Comparison of ENCODE assay signal across 8 cellular contexts in the genomic region with DNA sequence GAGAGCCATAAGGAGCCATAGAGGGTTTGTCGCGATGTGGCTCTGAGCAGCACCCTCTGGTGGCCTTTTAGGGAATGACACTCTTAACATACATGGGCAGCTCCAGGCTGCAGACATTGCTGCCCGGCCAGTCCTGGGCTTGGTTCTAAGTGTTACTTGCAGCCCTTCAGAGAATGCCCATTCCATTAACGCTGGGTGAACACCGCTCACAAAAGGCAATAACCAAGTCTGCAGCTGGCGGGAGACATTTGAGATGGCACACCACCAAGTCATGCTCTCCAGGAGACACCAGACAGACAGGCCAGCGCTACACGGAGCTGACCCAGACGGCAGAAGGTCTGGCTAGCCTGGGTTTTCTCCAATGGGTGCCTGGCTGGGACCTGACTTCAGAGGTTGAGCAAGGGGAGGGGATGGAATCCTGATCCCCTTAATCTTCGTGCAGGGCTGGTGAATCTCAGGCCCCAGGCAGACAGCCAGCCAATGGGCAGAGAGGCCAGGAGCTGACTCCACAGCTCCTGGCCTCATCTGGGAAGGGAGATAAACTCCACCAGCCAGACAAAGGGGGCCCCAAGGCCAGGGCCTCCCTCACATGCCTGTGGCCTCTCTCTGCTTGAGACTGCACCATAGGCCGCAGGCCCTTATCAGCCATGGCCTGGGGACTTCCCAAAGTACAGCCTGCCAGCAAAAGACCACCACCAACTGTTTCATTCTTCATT. TPM values are rescaled to one million over a fixed set of nuclear protein-coding genes. Genes with fewer than 3 reads are reported as not detected.
A peak's percentile ranks its signal among the peaks of the same experiment; 100 is the strongest.
DNase-seq lines count a peak whose midpoint lies in the region; ATAC-seq and TF ChIP-seq lines count a peak whose summit lies in the region.

No MANE protein-coding gene starts in this region.

- CTCF ChIA-PET in AG04450 (lab: Charles Lee) = interaction anchor here (0.5 to 5.7 kb wide), 26 partner anchors 9 to 330 kb away, joined by 3 to 171 read pairs (median 4); no protein-coding TSS in a partner anchor

- H3K4me1 ChIP-seq in upper lobe of right lung = peaks cover 18% of the 10 kb centered on the region

- H3K36me3 Mint-ChIP-seq in activated naive CD4-positive, alpha-beta T cell treated with anti-CD3 and anti-CD28 coated beads, Interleukin-2, amount 50 U/mL, for 72 hours = no peaks in the 10 kb centered on the region

- H3K4me3 ChIP-seq in AG04450 (ENCODE audit: low read depth, low read length) (no peak overlapping the region), upper lobe of right lung (no peak overlapping the region)

- DNase-seq in AG04450 (ENCODE audit: low read depth, low spot score) (peak; percentile 66), GM19238 (ENCODE audit: insufficient read length, low spot score) (peak; percentile 68), MV-4-11 (lab: John Stamatoyannopoulos, UW) (peak; percentile 72), Right ventricle myocardium superior (peak; percentile 71), posterior vena cava (ENCODE audit: low spot score) (peak; percentile 88), upper lobe of right lung (peak; percentile 76)
- peak; percentile 58 to 76 for DNase-seq in activated naive CD4-positive, alpha-beta T cell treated with anti-CD3 and anti-CD28 coated beads, Interleukin-2, amount 50 U/mL, for 72 hours (ENCODE audit: low spot score in 2 of 2)

- no peak overlapping the region for H3K27ac ChIP-seq in AG04450 (ENCODE audit: low read depth, low read length)
- H3K27ac ChIP-seq in upper lobe of right lung = no peak overlapping the region

- peaks cover 4% of the 10 kb centered on the region; the same call in 1 of the 2 replicates for H3K9me3 ChIP-seq in AG04450 (ENCODE audit: control insufficient read depth, insufficient read depth, low read length)
- no peaks in the 10 kb centered on the region for H3K9me3 ChIP-seq in upper lobe of right lung

- H3K36me3 ChIP-seq in upper lobe of right lung = no peaks in the 10 kb centered on the region

- no peaks in the 10 kb centered on the region for H3K9me3 Mint-ChIP-seq in activated naive CD4-positive, alpha-beta T cell treated with anti-CD3 and anti-CD28 coated beads, Interleukin-2, amount 50 U/mL, for 72 hours

- no peaks in the 10 kb centered on the region for H3K27me3 ChIP-seq in AG04450 (ENCODE audit: control insufficient read depth, insufficient read depth, low read length)
- H3K27me3 ChIP-seq in upper lobe of right lung = no peaks in the 10 kb centered on the region

- no peak overlapping the region for H3K27ac Mint-ChIP-seq in activated naive CD4-positive, alpha-beta T cell treated with anti-CD3 and anti-CD28 coated beads, Interleukin-2, amount 50 U/mL, for 72 hours

- intact Hi-C loops in Right ventricle myocardium superior (cut with DNase I) = loop anchor here (5.0 kb wide), 1 partner anchor 195 kb away; no protein-coding TSS in a partner anchor
- intact Hi-C loops in posterior vena cava (cut with DNase I) = loop anchor here in 1 of 2 donors (5.0 kb wide), 1 partner anchor 200 kb away; no protein-coding TSS in a partner anchor
- intact Hi-C loops in upper lobe of right lung (cut with DNase I) = loop anchor here (5.0 kb wide), 1 partner anchor 195 kb away; no protein-coding TSS in a partner anchor

- TF ChIP-seq CTCF in AG04450 (IDR thresholded peaks at IDR 0.05; ENCODE audit: low read depth, low read length) = peak; percentile 90
- TF ChIP-seq CTCF in upper lobe of right lung (IDR thresholded peaks at IDR 0.05) = peak; percentile 92

- POLR2A ChIA-PET in AG04450 (lab: Yijun Ruan, JAX) = interaction anchor here (0.6 to 1.2 kb wide), 7 partner anchors 24 to 199 kb away, joined by 3 to 5 read pairs (median 4); a partner anchor contains a TSS

- ATAC-seq in SK-N-SH treated with all-trans-retinoic acid at 6 μM for 48 hours (peak; percentile 95), Right ventricle myocardium superior (ENCODE audit: poor library complexity) (peak; percentile 96), upper lobe of right lung (peak; percentile 95)
- peak; percentile 89 for ATAC-seq in activated naive CD4-positive, alpha-beta T cell treated with anti-CD3 and anti-CD28 coated beads, Interleukin-2, amount 50 U/mL, for 72 hours

TF ChIP-seq in SK-N-SH treated with all-trans-retinoic acid at 6 μM for 48 hours, 23 proteins besides CTCF, POLR2A, EP300 and RAD21 (continues in another document):
- TF ChIP-seq ZNF70 (CRISPR knock-in tag; IDR thresholded peaks at IDR 0.05) (0 out of 2 replicates have a peak, but pooled peaks have one; percentile 16), ZFP30 (CRISPR knock-in tag; IDR thresholded peaks at IDR 0.05) (no peak), ZC3H10 (CRISPR knock-in tag; IDR thresholded peaks at IDR 0.05) (no peak), TCF4 (CRISPR knock-in tag; IDR thresholded peaks at IDR 0.05; ENCODE audit: borderline replicate concordance) (peak; percentile 74), ISL1 (CRISPR knock-in tag; IDR thresholded peaks at IDR 0.05) (0 out of 2 replicates have a peak, but pooled peaks have one; percentile 24), BACH2 (CRISPR knock-in tag; IDR thresholded peaks at IDR 0.05; ENCODE audit: borderline replicate concordance) (no peak), OSR1 (CRISPR knock-in tag; IDR thresholded peaks at IDR 0.05) (no peak), ZNF8 (CRISPR knock-in tag; IDR thresholded peaks at IDR 0.05) (no peak), ESRRG (CRISPR knock-in tag; IDR thresholded peaks at IDR 0.05) (no peak)
- TF ChIP-seq, protein P1, sequence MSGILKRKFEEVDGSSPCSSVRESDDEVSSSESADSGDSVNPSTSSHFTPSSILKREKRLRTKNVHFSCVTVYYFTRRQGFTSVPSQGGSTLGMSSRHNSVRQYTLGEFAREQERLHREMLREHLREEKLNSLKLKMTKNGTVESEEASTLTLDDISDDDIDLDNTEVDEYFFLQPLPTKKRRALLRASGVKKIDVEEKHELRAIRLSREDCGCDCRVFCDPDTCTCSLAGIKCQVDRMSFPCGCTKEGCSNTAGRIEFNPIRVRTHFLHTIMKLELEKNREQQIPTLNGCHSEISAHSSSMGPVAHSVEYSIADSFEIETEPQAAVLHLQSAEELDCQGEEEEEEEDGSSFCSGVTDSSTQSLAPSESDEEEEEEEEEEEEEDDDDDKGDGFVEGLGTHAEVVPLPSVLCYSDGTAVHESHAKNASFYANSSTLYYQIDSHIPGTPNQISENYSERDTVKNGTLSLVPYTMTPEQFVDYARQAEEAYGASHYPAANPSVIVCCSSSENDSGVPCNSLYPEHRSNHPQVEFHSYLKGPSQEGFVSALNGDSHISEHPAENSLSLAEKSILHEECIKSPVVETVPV (CRISPR knock-in tag; IDR thresholded peaks at IDR 0.05) = no peak
- TF ChIP-seq, protein P2, sequence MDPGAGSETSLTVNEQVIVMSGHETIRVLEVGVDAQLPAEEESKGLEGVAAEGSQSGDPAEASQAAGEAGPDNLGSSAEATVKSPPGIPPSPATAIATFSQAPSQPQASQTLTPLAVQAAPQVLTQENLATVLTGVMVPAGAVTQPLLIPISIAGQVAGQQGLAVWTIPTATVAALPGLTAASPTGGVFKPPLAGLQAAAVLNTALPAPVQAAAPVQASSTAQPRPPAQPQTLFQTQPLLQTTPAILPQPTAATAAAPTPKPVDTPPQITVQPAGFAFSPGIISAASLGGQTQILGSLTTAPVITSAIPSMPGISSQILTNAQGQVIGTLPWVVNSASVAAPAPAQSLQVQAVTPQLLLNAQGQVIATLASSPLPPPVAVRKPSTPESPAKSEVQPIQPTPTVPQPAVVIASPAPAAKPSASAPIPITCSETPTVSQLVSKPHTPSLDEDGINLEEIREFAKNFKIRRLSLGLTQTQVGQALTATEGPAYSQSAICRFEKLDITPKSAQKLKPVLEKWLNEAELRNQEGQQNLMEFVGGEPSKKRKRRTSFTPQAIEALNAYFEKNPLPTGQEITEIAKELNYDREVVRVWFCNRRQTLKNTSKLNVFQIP (CRISPR knock-in tag; IDR thresholded peaks at IDR 0.05; ENCODE audit: borderline replicate concordance, low read depth) = no peak
- TF ChIP-seq, protein P3, sequence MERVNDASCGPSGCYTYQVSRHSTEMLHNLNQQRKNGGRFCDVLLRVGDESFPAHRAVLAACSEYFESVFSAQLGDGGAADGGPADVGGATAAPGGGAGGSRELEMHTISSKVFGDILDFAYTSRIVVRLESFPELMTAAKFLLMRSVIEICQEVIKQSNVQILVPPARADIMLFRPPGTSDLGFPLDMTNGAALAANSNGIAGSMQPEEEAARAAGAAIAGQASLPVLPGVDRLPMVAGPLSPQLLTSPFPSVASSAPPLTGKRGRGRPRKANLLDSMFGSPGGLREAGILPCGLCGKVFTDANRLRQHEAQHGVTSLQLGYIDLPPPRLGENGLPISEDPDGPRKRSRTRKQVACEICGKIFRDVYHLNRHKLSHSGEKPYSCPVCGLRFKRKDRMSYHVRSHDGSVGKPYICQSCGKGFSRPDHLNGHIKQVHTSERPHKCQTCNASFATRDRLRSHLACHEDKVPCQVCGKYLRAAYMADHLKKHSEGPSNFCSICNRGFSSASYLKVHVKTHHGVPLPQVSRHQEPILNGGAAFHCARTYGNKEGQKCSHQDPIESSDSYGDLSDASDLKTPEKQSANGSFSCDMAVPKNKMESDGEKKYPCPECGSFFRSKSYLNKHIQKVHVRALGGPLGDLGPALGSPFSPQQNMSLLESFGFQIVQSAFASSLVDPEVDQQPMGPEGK (CRISPR knock-in tag; IDR thresholded peaks at IDR 0.05; ENCODE audit: borderline replicate concordance) = no peak

RNA-seq across cellular contexts. Expression of a gene that starts 58.8 kb away (rescaled TPM):
- polyA plus RNA-seq in AG04450 (2011; rRNA removed) = 136 and 150 TPM in 2 replicates
- polyA minus RNA-seq in AG04450 (2011; rRNA and poly(A)+ RNA removed) = 117 and 131 TPM in 2 replicates
- total RNA-seq in activated naive CD4-positive, alpha-beta T cell treated with anti-CD3 and anti-CD28 coated beads, Interleukin-2, amount 50 U/mL, for 72 hours = 10 to 100 TPM; 24.2 to 24.9 TPM
- total RNA-seq in Right ventricle myocardium superior = 35.1 TPM
- total RNA-seq in posterior vena cava = 10 to 100 TPM; 34.0 to 38.5 TPM
- 79.7 TPM for total RNA-seq in upper lobe of right lung
